ENCODE assay signal across 8 cellular contexts in genomic region chr1:6486433-6487011, GRCh38. TPM values are rescaled to one million over a fixed set of nuclear protein-coding genes. Genes with fewer than 3 reads are reported as not detected.
A peak's percentile ranks its signal among the peaks of the same experiment; 100 is the strongest.
DNase-seq lines count a peak whose midpoint lies in the region; ATAC-seq and TF ChIP-seq lines count a peak whose summit lies in the region.

No MANE protein-coding gene starts in this region.

- TF ChIP-seq CTCF in WTC11 (IDR thresholded peaks at IDR 0.05) (peak; percentile 86), mammary epithelial cell (conservative IDR thresholded peaks at IDR 0.05 in 1 of 2, IDR thresholded peaks at IDR 0.05 in 1 of 2; ENCODE audit: extremely low read depth in 1 of 2, insufficient read depth in 1 of 2, low read depth in 1 of 2, low read length in 2 of 2) (peak; percentile 90 to 94)

- peak; percentile 76 to 81 for ATAC-seq in CD4-positive, CD25-positive, alpha-beta regulatory T cell (ENCODE audit: low read depth in 2 of 2)
- ATAC-seq in WTC11 (peak; percentile 70), GM19324 (IDR thresholded peaks at IDR 0.05; ENCODE audit: low FRiP score, unreplicated experiment) (no peak)

- WGBS in mammary epithelial cell (ENCODE audit: low coverage, missing lambda C conversion rate), result 3% methylated on average over 6 of the region's 15 CpGs

- no peak overlapping the region for H3K4me3 ChIP-seq in CD4-positive, CD25-positive, alpha-beta regulatory T cell (ENCODE audit: low read depth, low read length)
- H3K4me3 ChIP-seq in H7 (ENCODE audit: insufficient read depth, low read depth, low read length), result peak overlapping the region; percentile 71
- H3K4me3 ChIP-seq in mammary epithelial cell (replicated peaks in 1 of 3; ENCODE audit: insufficient read depth in 1 of 3, low read depth in 2 of 3, low read length in 3 of 3), result peak overlapping the region; percentile 12 to 42 (median 22)

- H3K4me2 ChIP-seq in mammary epithelial cell (ENCODE audit: insufficient read depth, low read depth, low read length), result peak overlapping the region; percentile 78

- no peaks in the 10 kb centered on the region for H3K9me3 ChIP-seq in CD4-positive, CD25-positive, alpha-beta regulatory T cell (ENCODE audit: control insufficient read depth in 2 of 2, low read length in 2 of 2)
- H3K9me3 ChIP-seq in mammary epithelial cell (replicated peaks; ENCODE audit: insufficient read depth, low read length), result no peaks in the 10 kb centered on the region

- H3K27me3 Mint-ChIP-seq in CD4-positive, CD25-positive, alpha-beta regulatory T cell, result peaks cover 42% of the 10 kb centered on the region
- peaks cover 7% of the 10 kb centered on the region; the same call in 1 of the 2 replicates for H3K27me3 Mint-ChIP-seq in WTC11 (ENCODE audit: low read depth)
- H3K27me3 Mint-ChIP-seq in immature natural killer cell (ENCODE audit: low read depth in 3 of 3), result peaks cover 11 to 14% (median 14%) of the 10 kb centered on the region in 3 donors

- no peak overlapping the region for H3K9ac ChIP-seq in mammary epithelial cell (ENCODE audit: insufficient read depth, low read length)

- no peak overlapping the region for H2AFZ ChIP-seq in mammary epithelial cell (ENCODE audit: low read depth, low read length)

- no peaks in the 10 kb centered on the region for H3K27me3 ChIP-seq in CD4-positive, CD25-positive, alpha-beta regulatory T cell (ENCODE audit: control insufficient read depth, insufficient read depth, low read length)
- H3K27me3 ChIP-seq in H7 (ENCODE audit: control insufficient read depth, insufficient read depth, low read length), result peaks cover 19% of the 10 kb centered on the region; the same call in 1 of the 2 replicates
- no peaks in the 10 kb centered on the region for H3K27me3 ChIP-seq in mammary epithelial cell (ENCODE audit: insufficient read depth, low read length)

- CTCF ChIA-PET in WTC11 (lab: Charles Lee) (interaction anchor here (0.6 to 10.3 kb wide), 45 partner anchors 8 to 732 kb away, joined by 3 to 179 read pairs (median 6); partner anchors contain the start of genes HES2, KLHL21, TAS1R1 and THAP3), mammary epithelial cell (lab: Charles Lee; ENCODE audit: low non-redundant PET) (interaction anchor here (0.6 kb wide), 1 partner anchor 35 kb away, joined by 3 read pairs; no protein-coding TSS in a partner anchor)

- no peaks in the 10 kb centered on the region for H3K36me3 ChIP-seq in CD4-positive, CD25-positive, alpha-beta regulatory T cell (ENCODE audit: control insufficient read depth, insufficient read depth, low read length)
- H3K36me3 ChIP-seq in H7 (replicated peaks; ENCODE audit: control insufficient read depth, insufficient read depth, low read length), result no peaks in the 10 kb centered on the region
- peaks cover 7% of the 10 kb centered on the region for H3K36me3 ChIP-seq in mammary epithelial cell (ENCODE audit: insufficient read depth, low read length)

- H4K20me1 ChIP-seq in mammary epithelial cell (ENCODE audit: insufficient read depth, low read length), result no peaks in the 10 kb centered on the region

- no peaks in the 10 kb centered on the region for H3K36me3 Mint-ChIP-seq in CD4-positive, CD25-positive, alpha-beta regulatory T cell
- H3K36me3 Mint-ChIP-seq in WTC11, result no peaks in the 10 kb centered on the region
- H3K36me3 Mint-ChIP-seq in immature natural killer cell, result no peaks in the 10 kb centered on the region

- intact Hi-C loops in mammary epithelial cell (cut with micrococcal nuclease), result loop anchor here (1.0 to 10.0 kb wide), 5 partner anchors 37 to 728 kb away; partner anchors contain the start of genes NOL9 and TAS1R1

- H3K9me3 Mint-ChIP-seq in CD4-positive, CD25-positive, alpha-beta regulatory T cell, result peaks cover 0 to 1% (median 0%) of the 10 kb centered on the region in 7 donors
- H3K9me3 Mint-ChIP-seq in WTC11, result no peaks in the 10 kb centered on the region
- H3K9me3 Mint-ChIP-seq in immature natural killer cell, result peaks cover 0 to 3% (median 0%) of the 10 kb centered on the region in 6 donors

- peak; percentile 71 to 85 (median 84) for DNase-seq in CD4-positive, CD25-positive, alpha-beta regulatory T cell
- DNase-seq in H7 (peak; percentile 96), NCI-H2227 (lab: John Stamatoyannopoulos, UW; ENCODE audit: unreplicated experiment) (peak; percentile 92), WTC11 (ENCODE audit: low spot score) (peak; percentile 96), mammary epithelial cell (peak; percentile 78), immature natural killer cell (peak; percentile 58 to 66 (median 62))
- DNase-seq in stimulated activated CD4-positive, alpha-beta T cell treated with anti-CD3 and anti-CD28 coated beads, Interleukin-15, amount 100 ng/mL, for 1 hour (ENCODE audit: low read depth in 1 of 2, low spot score in 1 of 2), result peak; percentile 76 to 84

- H3K4me3 Mint-ChIP-seq in CD4-positive, CD25-positive, alpha-beta regulatory T cell, result peak overlapping the region in 3 of 4 donors; percentile 5 to 82 (median 62)
- H3K4me3 Mint-ChIP-seq in WTC11, result peak overlapping the region; percentile 71
- H3K4me3 Mint-ChIP-seq in immature natural killer cell, result no peak overlapping the region

- no TSS peak for BruUV-seq in mammary epithelial cell (replicated peaks; lab: Mats Ljungman, UMichigan)

- peaks cover 41% of the 10 kb centered on the region for H3K4me1 ChIP-seq in CD4-positive, CD25-positive, alpha-beta regulatory T cell (ENCODE audit: control insufficient read depth, insufficient read depth, low read length, poor library complexity, severe bottlenecking)
- peaks cover 49% of the 10 kb centered on the region for H3K4me1 ChIP-seq in mammary epithelial cell (ENCODE audit: insufficient read depth, low read length)

- dilution Hi-C loops in mammary epithelial cell (cut with HindIII; ENCODE audit: low sequenced_read_pairs), result no loop called here

- H3K4me1 Mint-ChIP-seq in CD4-positive, CD25-positive, alpha-beta regulatory T cell, result peaks cover 0 to 24% (median 13%) of the 10 kb centered on the region in 4 donors
- H3K4me1 Mint-ChIP-seq in WTC11 (peaks cover 27% of the 10 kb centered on the region), immature natural killer cell (peaks cover 6 to 10% of the 10 kb centered on the region in 2 donors)

- in situ Hi-C loops in mammary epithelial cell (cut with MboI; ENCODE audit: low sequenced_read_pairs in 2 of 2), result no loop called here

- POLR2A ChIA-PET in WTC11 (lab: Charles Lee), result interaction anchor here (0.8 to 1.7 kb wide), 2 partner anchors 12 to 15 kb away, joined by 3 to 10 read pairs; no protein-coding TSS in a partner anchor

- H3K27ac ChIP-seq in CD4-positive, CD25-positive, alpha-beta regulatory T cell (ENCODE audit: insufficient read depth, low read length, poor library complexity, severe bottlenecking), result no peak overlapping the region
- peak overlapping the region; percentile 28 for H3K27ac ChIP-seq in mammary epithelial cell (ENCODE audit: insufficient read depth, low read depth, low read length)

- no peak overlapping the region for H3K27ac Mint-ChIP-seq in CD4-positive, CD25-positive, alpha-beta regulatory T cell
- H3K27ac Mint-ChIP-seq in WTC11, result no peak overlapping the region
- no peak overlapping the region for H3K27ac Mint-ChIP-seq in immature natural killer cell

- peaks cover 86% of the 10 kb centered on the region for H3K79me2 ChIP-seq in mammary epithelial cell (ENCODE audit: insufficient read depth, low read length)

TF ChIP-seq in WTC11, 78 proteins besides CTCF, POLR2A, EP300 and RAD21 (continues in another document):
- TF ChIP-seq TCF7 (CRISPR knock-in tag; IDR thresholded peaks at IDR 0.05; ENCODE audit: low read depth) (no peak), MAX (CRISPR knock-in tag; IDR thresholded peaks at IDR 0.05) (peak; percentile 62; the same call in 1 of the 2 replicates), CBFB (CRISPR knock-in tag; IDR thresholded peaks at IDR 0.05; ENCODE audit: low read depth) (no peak), JUN (CRISPR knock-in tag; IDR thresholded peaks at IDR 0.05) (no peak), ETV6 (CRISPR knock-in tag; IDR thresholded peaks at IDR 0.05) (peak; percentile 82; the same call in 1 of the 2 replicates), ATF1 (CRISPR knock-in tag; IDR thresholded peaks at IDR 0.05) (no peak), CDX4 (CRISPR knock-in tag; IDR thresholded peaks at IDR 0.05; ENCODE audit: borderline replicate concordance) (no peak), HMGA2 (CRISPR knock-in tag; IDR thresholded peaks at IDR 0.05) (no peak)

RNA-seq across cellular contexts. Expression of gene PLEKHG5, which starts 4.9 kb away (rescaled TPM):
- total RNA-seq in CD4-positive, CD25-positive, alpha-beta regulatory T cell, result 5.0 TPM
- polyA plus RNA-seq in CD4-positive, CD25-positive, alpha-beta regulatory T cell, result 1 to 10 TPM in 1 of 4 donors, under 1 TPM in 2, not detected in 1; 0.65 to 1.0 (median 0.68) TPM
- total RNA-seq in H7 (2014; rRNA removed; shearing (Covaris generic)), result 17.2 and 27.4 TPM in 2 replicates
- 27.5 to 32.0 TPM (median 30.8 TPM) in 3 replicates for total RNA-seq in WTC11 (2021)
- total RNA-seq in mammary epithelial cell, result 10 to 100 TPM; 19.0 to 88.8 TPM
- 25.3 TPM for polyA plus RNA-seq in mammary epithelial cell
- 20.3 TPM for polyA minus RNA-seq in mammary epithelial cell
- under 1 TPM in 1 of 3 donors, not detected in 2; 0.08 TPM for polyA plus RNA-seq in immature natural killer cell

RNA-seq across cellular contexts. Expression of gene TNFRSF25, which starts 20.5 kb away (rescaled TPM):
- total RNA-seq in CD4-positive, CD25-positive, alpha-beta regulatory T cell, result 258 TPM
- 10 to 100 TPM; 23.3 to 32.8 (median 31.0) TPM for polyA plus RNA-seq in CD4-positive, CD25-positive, alpha-beta regulatory T cell
- total RNA-seq in H7 (2014; rRNA removed; shearing (Covaris generic)), result 5.4 and 15.7 TPM in 2 replicates
- 19.5 to 26.1 TPM (median 22.6 TPM) in 3 replicates for total RNA-seq in WTC11 (2021)
- 10 to 100 TPM in 1 of 2 donors, 1 to 10 TPM in 1; 6.7 to 60.9 TPM for total RNA-seq in mammary epithelial cell
- 21.0 TPM for polyA plus RNA-seq in mammary epithelial cell
- polyA minus RNA-seq in mammary epithelial cell, result 5.8 TPM
- 10 to 100 TPM in 1 of 3 donors, 1 to 10 TPM in 2; 3.1 to 15.3 (median 9.8) TPM for polyA plus RNA-seq in immature natural killer cell

Comparison
In these comparisons a context has a peak if more than half of its experiments do, and no peak if none do; other contexts are left out.
1. H3K4me3 Mint-ChIP-seq: peak in CD4-positive, CD25-positive, alpha-beta regulatory T cell (3 of 4) and WTC11 (single experiment); none in immature natural killer cell (0 of 5).
2. Peak in every context shown above with its lines, with median percentiles within 50 percentile points of each other: DNase-seq.